In genomic region chr19:13070425-13071140, GRCh38 we compare ENCODE assay signal across 15 cellular contexts. TPM values are rescaled to one million over a fixed set of nuclear protein-coding genes. Genes with fewer than 3 reads are reported as not detected.
DNase-seq lines count a peak whose midpoint lies in the region; ATAC-seq and TF ChIP-seq lines count a peak whose summit lies in the region.
"Had no signal": no experiment of that assay in that cellular context is flagged by ENCODE, and none has a peak within 500 bp of the region (broad histone marks: within the 10 kb centered on the region; RNA-seq: fewer than 3 reads in every experiment).

No MANE protein-coding gene starts in this region.

- peaks cover 60% of the 10 kb centered on the region for H3K79me2 ChIP-seq in fibroblast of lung (ENCODE audit: control insufficient read depth, insufficient read depth, low read length)

- TF ChIP-seq CTCF in fibroblast of lung (conservative IDR thresholded peaks at IDR 0.05 in 1 of 2, IDR thresholded peaks at IDR 0.05 in 1 of 2; ENCODE audit: low read depth in 1 of 2, low read length in 2 of 2) (no peak), psoas muscle (IDR thresholded peaks at IDR 0.05) (no peak)

- H2AFZ ChIP-seq in fibroblast of lung (ENCODE audit: low read length), result no peak overlapping the region

- H3K4me2 ChIP-seq in fibroblast of lung (ENCODE audit: extremely low read depth, insufficient read depth, low read length), result peak overlapping the region; percentile 25
- H3K4me2 ChIP-seq: A549 had no signal

- H3K27me3 ChIP-seq in fibroblast of lung (ENCODE audit: control insufficient read depth, insufficient read depth, low read length) (no peaks in the 10 kb centered on the region), psoas muscle (ENCODE audit: insufficient read depth in 3 of 3, low read length in 2 of 3) (no peaks in the 10 kb centered on the region), aorta (ENCODE audit: control insufficient read depth in 1 of 2, insufficient read depth in 2 of 2, low read length in 1 of 2) (no peaks in the 10 kb centered on the region)

- H3K9me3 ChIP-seq in fibroblast of lung (ENCODE audit: control insufficient read depth, insufficient read depth, low read depth, low read length) (no peaks in the 10 kb centered on the region), psoas muscle (no peaks in the 10 kb centered on the region), aorta (ENCODE audit: control insufficient read depth, low read length) (no peaks in the 10 kb centered on the region)
- H3K9me3 ChIP-seq: A549 had no signal

- intact Hi-C loops in left cardiac atrium (cut with DNase I), result no loop called here
- intact Hi-C loops in Right ventricle myocardium superior (cut with DNase I), result no loop called here
- intact Hi-C loops in psoas muscle (cut with DNase I), result no loop called here
- intact Hi-C loops in aorta (cut with DNase I), result no loop called here

- peak overlapping the region; percentile 44 for H3K27ac ChIP-seq in fibroblast of lung (ENCODE audit: insufficient read depth, low read length)
- peak overlapping the region; percentile 90 for H3K27ac ChIP-seq in psoas muscle
- H3K27ac ChIP-seq in aorta (ENCODE audit: low read depth in 1 of 2, low read length in 2 of 2), result peak overlapping the region; percentile 31 to 71
- H3K27ac ChIP-seq: A549 had no signal

- peak overlapping the region; percentile 30 for H3K9ac ChIP-seq in fibroblast of lung (ENCODE audit: insufficient read depth, low read length)

- H3K4me1 ChIP-seq in fibroblast of lung (ENCODE audit: control insufficient read depth, extremely low read depth, insufficient read depth, low read length), result peaks cover 6% of the 10 kb centered on the region
- peaks cover 69% of the 10 kb centered on the region for H3K4me1 ChIP-seq in psoas muscle
- no peaks in the 10 kb centered on the region for H3K4me1 ChIP-seq in aorta (ENCODE audit: control insufficient read depth in 1 of 2, insufficient read depth in 2 of 2, low read length in 2 of 2)
- H3K4me1 ChIP-seq: A549 had no signal

- H3K4me3 ChIP-seq in fibroblast of lung (replicated peaks in 1 of 4; ENCODE audit: control extremely low read depth in 1 of 4, insufficient read depth in 1 of 4, low read depth in 3 of 4, low read length in 4 of 4), result no peak overlapping the region
- peak overlapping the region; percentile 61 for H3K4me3 ChIP-seq in psoas muscle
- H3K4me3 ChIP-seq in aorta (ENCODE audit: low read length in 2 of 2), result no peak overlapping the region
- H3K4me3 ChIP-seq: A549 had no signal

- DNase-seq in left cardiac atrium, result peak; percentile 45
- DNase-seq in Right ventricle myocardium superior, result no peak
- DNase-seq in fibroblast of lung (ENCODE audit: low read depth in 2 of 2), result no peak
- peak; percentile 76 to 87 for DNase-seq in psoas muscle
- no peak for DNase-seq in aorta
- DNase-seq: activated effector memory CD4-positive, alpha-beta T cell treated with Interleukin-2 at 50 U/mL for 16 hours; CD8-positive, alpha-beta T cell; GOT3; NCI-H2029 treated with DMSO at 0.1 percent for 48 hours; NCI-H526 treated with DMSO at 0.1 percent for 48 hours had no signal

- H4K20me1 ChIP-seq in fibroblast of lung (ENCODE audit: control insufficient read depth, extremely low read depth, insufficient read depth, low read length), result no peaks in the 10 kb centered on the region

- H3K36me3 ChIP-seq in fibroblast of lung (ENCODE audit: control insufficient read depth, insufficient read depth, low read length) (peaks cover 13% of the 10 kb centered on the region), psoas muscle (ENCODE audit: insufficient read depth in 1 of 2, low read depth in 1 of 2) (peaks cover 0 to 20% of the 10 kb centered on the region in 2 donors), aorta (ENCODE audit: control insufficient read depth in 1 of 2, insufficient read depth in 2 of 2, low read length in 1 of 2) (no peaks in the 10 kb centered on the region)

- ATAC-seq in left cardiac atrium, result peak; percentile 5 to 25
- ATAC-seq in Right ventricle myocardium superior (ENCODE audit: poor library complexity), result no peak
- peak; percentile 59 to 70 (median 64) for ATAC-seq in psoas muscle
- ATAC-seq in aorta (ENCODE audit: low FRiP score), result peak; percentile 33
- no peak for ATAC-seq in GM18868 (IDR thresholded peaks at IDR 0.05; ENCODE audit: unreplicated experiment)
- no peak for ATAC-seq in HG03108 (IDR thresholded peaks at IDR 0.05; ENCODE audit: unreplicated experiment)
- no peak for ATAC-seq in HG02840 (IDR thresholded peaks at IDR 0.05; ENCODE audit: low FRiP score, unreplicated experiment)
- ATAC-seq: CD8-positive, alpha-beta T cell; left lobe of liver had no signal

- WGBS in psoas muscle, 3 donors, result 30 to 53% (median 31%) methylated on average over 32 of the region's 32 CpGs
- 32 to 47% methylated on average over 32 of the region's 32 CpGs for WGBS in aorta, 2 donors

RNA-seq across cellular contexts. Expression of gene LYL1, which starts 32.1 kb away (rescaled TPM):
- total RNA-seq in left cardiac atrium (1 to 10 TPM; 7.5 to 9.0 TPM), Right ventricle myocardium superior (7.2 TPM), fibroblast of lung (under 0.01 and 1.2 TPM in 2 replicates), psoas muscle (1 to 10 TPM; 2.1 to 4.6 (median 3.2) TPM), aorta (10 to 100 TPM in 1 of 2 donors, 1 to 10 TPM in 1; 8.7 to 28.6 TPM)
- polyA plus RNA-seq in fibroblast of lung (0.26 and 0.30 TPM in 2 replicates), psoas muscle (1 to 10 TPM; 1.1 to 3.4 (median 1.1) TPM), aorta (1 to 10 TPM; 7.3 to 9.3 TPM)
- polyA plus RNA-seq in fibroblast of lung (2012), result 0.50 and 0.96 TPM in 2 replicates
- 0.22 TPM in 1 of 2 replicates, not detected in the other for polyA minus RNA-seq in fibroblast of lung (ENCODE audit: low replicate concordance)

RNA-seq across cellular contexts. Expression of gene TRMT1, which starts 46.0 kb away (rescaled TPM):
- total RNA-seq in left cardiac atrium (10 to 100 TPM; 18.4 to 20.9 TPM), Right ventricle myocardium superior (18.4 TPM), fibroblast of lung (20.3 and 21.8 TPM in 2 replicates), psoas muscle (10 to 100 TPM; 31.6 to 45.3 (median 35.1) TPM), aorta (10 to 100 TPM; 23.9 to 26.5 TPM)
- polyA plus RNA-seq in fibroblast of lung (12.2 and 17.9 TPM in 2 replicates), psoas muscle (10 to 100 TPM; 42.3 to 87.1 (median 45.4) TPM), aorta (10 to 100 TPM; 17.9 to 62.2 TPM)
- 12.4 and 24.1 TPM in 2 replicates for polyA plus RNA-seq in fibroblast of lung (2012)
- polyA minus RNA-seq in fibroblast of lung (ENCODE audit: low replicate concordance), result 24.9 and 36.2 TPM in 2 replicates

RNA-seq across cellular contexts. Expression of gene NACC1, which starts 47.5 kb away (rescaled TPM):
- total RNA-seq in left cardiac atrium (10 to 100 TPM; 34.9 to 47.8 TPM), Right ventricle myocardium superior (44.6 TPM), fibroblast of lung (24.7 and 31.9 TPM in 2 replicates), psoas muscle (10 to 100 TPM; 32.1 to 48.9 (median 37.9) TPM), aorta (10 to 100 TPM; 26.0 to 37.4 TPM)
- polyA plus RNA-seq in fibroblast of lung (33.5 and 64.7 TPM in 2 replicates), psoas muscle (10 to 100 TPM; 11.9 to 63.4 (median 45.8) TPM), aorta (1 to 10 TPM; 5.0 to 7.8 TPM)
- 38.6 and 61.6 TPM in 2 replicates for polyA plus RNA-seq in fibroblast of lung (2012)
- polyA minus RNA-seq in fibroblast of lung (ENCODE audit: low replicate concordance), result 78.1 and 116 TPM in 2 replicates

Comparison
In these comparisons a context has a peak if more than half of its experiments do, and no peak if none do; other contexts are left out.
1. ATAC-seq: peak in left cardiac atrium (2 of 2), psoas muscle (4 of 4) and aorta (single experiment); none in Right ventricle myocardium superior (single experiment), GM18868 (single experiment), HG03108 (single experiment) and HG02840 (single experiment).
2. DNase-seq: peak in left cardiac atrium (single experiment) and psoas muscle (2 of 2); none in Right ventricle myocardium superior (single experiment), fibroblast of lung (0 of 2) and aorta (0 of 2).
3. Peak in every context shown above with its lines, with median percentiles within 50 percentile points of each other: H3K27ac ChIP-seq.